Comparison of ENCODE assay signal across 9 cellular contexts in the genomic region with DNA sequence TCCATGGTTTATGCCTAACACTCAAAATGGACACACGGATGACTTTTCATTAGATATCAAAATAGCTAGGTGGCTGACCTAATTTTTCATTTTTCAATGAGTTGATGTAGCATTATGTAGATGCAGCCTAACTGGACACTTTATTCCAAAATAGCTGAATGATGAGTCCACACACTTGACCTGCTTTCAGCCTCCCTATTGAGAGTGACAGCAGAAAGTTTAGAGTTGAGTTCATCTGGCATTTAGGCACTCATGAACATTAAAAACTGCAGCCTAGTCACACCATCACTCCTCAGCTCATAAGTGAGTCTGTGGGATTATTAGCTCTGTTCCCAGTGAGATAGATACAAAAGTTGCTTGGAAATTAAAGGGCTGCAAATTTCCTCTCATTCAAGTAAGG.
"Had no signal": no experiment of that assay in that cellular context is flagged by ENCODE, and none has a peak within 500 bp of the region (broad histone marks: within the 10 kb centered on the region; RNA-seq: fewer than 3 reads in every experiment).

No MANE protein-coding gene starts in this region.

- H3K9ac ChIP-seq: KMS-11 had no signal

- FAIRE-seq: H1, H54, K562 had no signal

- H3K27ac Mint-ChIP-seq: GM23338, H9 had no signal

- DNase-seq: H9, HCEC 1CT, IMR-90 had no signal

- H3K4me3 ChIP-seq: GM23338, K562 had no signal

- ATAC-seq: GM23338, K562 had no signal

- H3K27ac ChIP-seq: HL-60, KMS-11 had no signal

- H3K4me3 Mint-ChIP-seq: GM23338, H9 had no signal

- H2AFZ ChIP-seq: GM23338 had no signal

- H3K9me3 Mint-ChIP-seq: GM23338 had no signal

- H3K4me2 ChIP-seq: GM23338, KMS-11 had no signal
